ENCODE assay signal across 11 cellular contexts in the genomic region with DNA sequence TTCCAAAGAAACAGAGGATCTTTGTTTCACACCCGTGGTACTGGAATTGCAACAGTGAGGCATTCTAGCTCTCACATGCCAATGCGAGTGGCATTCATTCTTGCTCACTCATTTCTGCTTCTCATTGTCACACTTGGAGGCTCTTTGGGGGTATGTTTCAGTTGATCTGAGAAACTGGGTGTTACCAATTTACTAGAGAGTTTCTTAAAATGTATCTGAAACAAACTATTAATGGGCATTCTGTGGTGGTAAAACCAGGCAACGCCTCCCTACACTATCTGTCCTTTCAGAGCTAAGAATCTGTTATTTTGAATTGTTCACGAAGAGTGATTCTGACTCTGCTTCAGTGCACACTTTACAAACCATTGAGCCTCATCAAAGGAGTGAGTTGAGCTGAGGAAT.
DNase-seq lines count a peak whose midpoint lies in the region; ATAC-seq and TF ChIP-seq lines count a peak whose summit lies in the region.
"Had no signal": no experiment of that assay in that cellular context is flagged by ENCODE, and none has a peak within 500 bp of the region (broad histone marks: within the 10 kb centered on the region; RNA-seq: fewer than 3 reads in every experiment).

No MANE protein-coding gene starts in this region.

- H3F3A ChIP-seq in PC-9 (ENCODE audit: insufficient read depth, low read depth), result peaks cover 8% of the 10 kb centered on the region; the same call in 1 of the 2 replicates

- no peak overlapping the region for H3K4me3 ChIP-seq in GM12865 (ENCODE audit: low read depth, low read length)
- no peak overlapping the region for H3K4me3 ChIP-seq in Caco-2 (ENCODE audit: low read depth, low read length)
- no peak overlapping the region for H3K4me3 ChIP-seq in PC-9

- H3K4me2 ChIP-seq in PC-9, result no peak overlapping the region

- no peaks in the 10 kb centered on the region for H3K9me3 Mint-ChIP-seq in Caco-2 (ENCODE audit: unreplicated experiment)

- H3K27ac Mint-ChIP-seq in Caco-2 (ENCODE audit: unreplicated experiment), result no peak overlapping the region
- H3K27ac Mint-ChIP-seq: brain had no signal

- ATAC-seq in GM19328 (IDR thresholded peaks at IDR 0.05; ENCODE audit: unreplicated experiment) (peak; percentile 52), HG02763 (IDR thresholded peaks at IDR 0.05; ENCODE audit: unreplicated experiment) (peak; percentile 55), HG03469 (IDR thresholded peaks at IDR 0.05; ENCODE audit: unreplicated experiment) (peak; percentile 66)

- H3K9me3 ChIP-seq in Caco-2 (no peaks in the 10 kb centered on the region), PC-9 (ENCODE audit: insufficient read depth, low read depth) (no peaks in the 10 kb centered on the region)

- H3K9me2 ChIP-seq in PC-9 (ENCODE audit: insufficient read depth), result no peaks in the 10 kb centered on the region

- intact Hi-C loops in Caco-2 (cut with micrococcal nuclease; ENCODE audit: unreplicated experiment) (no loop called here), PC-9 (cut with micrococcal nuclease; ENCODE audit: unreplicated experiment) (no loop called here)

- POLR2A ChIA-PET in Caco-2 (lab: Charles Lee) (no interaction called here), PC-9 (lab: Charles Lee; ENCODE audit: unreplicated experiment) (interaction anchor here (0.5 to 0.6 kb wide), 2 partner anchors 116 to 146 kb away, joined by 4 to 7 read pairs; no protein-coding TSS in a partner anchor)

- no peaks in the 10 kb centered on the region for H3K36me3 Mint-ChIP-seq in Caco-2 (ENCODE audit: insufficient read depth, unreplicated experiment)

- no peaks in the 10 kb centered on the region for H3K79me2 ChIP-seq in PC-9 (ENCODE audit: low read depth)

- CTCF ChIA-PET in Caco-2 (lab: Charles Lee) (no interaction called here), PC-9 (lab: Charles Lee) (no interaction called here)

- no peak for TF ChIP-seq CTCF in GM12865 (IDR thresholded peaks at IDR 0.05; ENCODE audit: insufficient read depth, low read depth, low read length, missing control alignments)
- TF ChIP-seq CTCF in Caco-2 (IDR thresholded peaks at IDR 0.05; ENCODE audit: insufficient read depth in 1 of 2, low read depth in 1 of 2, low read length in 1 of 2, severe bottlenecking in 1 of 2, unreplicated experiment in 1 of 2), result no peak
- TF ChIP-seq CTCF in PC-9 (conservative IDR thresholded peaks at IDR 0.05), result no peak

- no peak overlapping the region for H3K27ac ChIP-seq in PC-9
- H3K27ac ChIP-seq: epithelial cell of prostate had no signal

- DNase-seq in GM12865 (ENCODE audit: low read depth) (peak; percentile 78), H4 (ENCODE audit: low spot score) (no peak), Caco-2 (no peak), PC-9 (no peak), NCI-H187 treated with DMSO at 0.1 percent for 48 hours (lab: John Stamatoyannopoulos, UW) (no peak)
- DNase-seq: NCI-H69 had no signal

- no peaks in the 10 kb centered on the region for H3K27me3 Mint-ChIP-seq in Caco-2 (ENCODE audit: insufficient read depth, unreplicated experiment)

- H3K4me1 Mint-ChIP-seq in Caco-2 (ENCODE audit: low read depth, unreplicated experiment), result no peaks in the 10 kb centered on the region

- H3K4me3 Mint-ChIP-seq in Caco-2 (ENCODE audit: unreplicated experiment), result no peak overlapping the region
- H3K4me3 Mint-ChIP-seq: brain had no signal

- H3K36me3 ChIP-seq in Caco-2 (ENCODE audit: control insufficient read depth, insufficient read depth, low read length) (no peaks in the 10 kb centered on the region), PC-9 (ENCODE audit: low read depth) (no peaks in the 10 kb centered on the region)

- H3K4me1 ChIP-seq in Caco-2 (no peaks in the 10 kb centered on the region), PC-9 (replicated peaks; ENCODE audit: insufficient read depth) (peaks cover 19% of the 10 kb centered on the region)

- BruUV-seq in Caco-2 (replicated peaks; lab: Mats Ljungman, UMichigan) (no TSS peak), PC-9 (replicated peaks; lab: Mats Ljungman, UMichigan) (no TSS peak)

- H2AFZ ChIP-seq in PC-9, result no peak overlapping the region

- H3K27me3 ChIP-seq in Caco-2 (replicated peaks; ENCODE audit: control insufficient read depth, insufficient read depth, low read length) (no peaks in the 10 kb centered on the region), PC-9 (ENCODE audit: insufficient read depth, low read depth) (no peaks in the 10 kb centered on the region)

- H4K20me1 ChIP-seq in PC-9 (ENCODE audit: insufficient read depth), result no peaks in the 10 kb centered on the region
